ENCODE assay signal across 19 cellular contexts in genomic region chr7:20776942-20777341, GRCh38. TPM values are rescaled to one million over a fixed set of nuclear protein-coding genes. Genes with fewer than 3 reads are reported as not detected.
A peak's percentile ranks its signal among the peaks of the same experiment; 100 is the strongest.
DNase-seq lines count a peak whose midpoint lies in the region; TF ChIP-seq lines count a peak whose summit lies in the region.
"Had no signal": no experiment of that assay in that cellular context is flagged by ENCODE, and none has a peak within 500 bp of the region (broad histone marks: within the 10 kb centered on the region; RNA-seq: fewer than 3 reads in every experiment).

No MANE protein-coding gene starts in this region.

- 20 to 23% methylated on average over 8 to 9 of the region's 10 CpGs for WGBS in esophagus squamous epithelium, 2 donors

- no peaks in the 10 kb centered on the region for H3K9me3 ChIP-seq in HUES48 (ENCODE audit: control insufficient read depth, insufficient read depth, low read length)
- H3K9me3 ChIP-seq in neural cell (ENCODE audit: low read length) = no peaks in the 10 kb centered on the region
- H3K9me3 ChIP-seq in esophagus squamous epithelium = no peaks in the 10 kb centered on the region
- H3K9me3 ChIP-seq: suprapubic skin had no signal

- no peaks in the 10 kb centered on the region for H3F3A ChIP-seq in neural cell (ENCODE audit: insufficient read depth, low read length, poor library complexity, severe bottlenecking)

- H3K27ac Mint-ChIP-seq in glutamatergic neuron (ENCODE audit: unreplicated experiment) = no peak overlapping the region

- H3K4me3 Mint-ChIP-seq in glutamatergic neuron (ENCODE audit: unreplicated experiment) = peak overlapping the region; percentile 90

- TF ChIP-seq CTCF in glutamatergic neuron (IDR thresholded peaks at IDR 0.05; ENCODE audit: partially characterized antibody, unreplicated experiment) = no peak
- TF ChIP-seq CTCF in neural cell (IDR thresholded peaks at IDR 0.05; ENCODE audit: poor library complexity, severe bottlenecking) = no peak
- TF ChIP-seq CTCF in esophagus squamous epithelium (IDR thresholded peaks at IDR 0.05) = no peak

- no peak overlapping the region for H3K9ac ChIP-seq in HUES48 (ENCODE audit: low read depth, low read length)
- no peak overlapping the region for H3K9ac ChIP-seq in neural cell (ENCODE audit: low read length)
- H3K9ac ChIP-seq: parathyroid adenoma had no signal

- peaks cover 1% of the 10 kb centered on the region for H3K9me3 Mint-ChIP-seq in glutamatergic neuron (ENCODE audit: unreplicated experiment)

- H4K20me1 ChIP-seq in neural cell (ENCODE audit: insufficient read depth) = no peaks in the 10 kb centered on the region

- H3K4me1 ChIP-seq in HUES48 (ENCODE audit: control insufficient read depth, insufficient read depth, low read length) (peaks cover 58% of the 10 kb centered on the region), esophagus squamous epithelium (peaks cover 7 to 19% (median 8%) of the 10 kb centered on the region in 3 donors)
- H3K4me1 ChIP-seq: parathyroid adenoma had no signal

- no peak for TF ChIP-seq POLR2A in esophagus squamous epithelium (IDR thresholded peaks at IDR 0.05)

- intact Hi-C loops in esophagus squamous epithelium (cut with DNase I) = loop anchor here (10.0 kb wide), 1 partner anchor 988 kb away; no protein-coding TSS in a partner anchor

- no peaks in the 10 kb centered on the region for H3K36me3 ChIP-seq in HUES48 (ENCODE audit: control insufficient read depth, insufficient read depth, low read length)
- no peaks in the 10 kb centered on the region for H3K36me3 ChIP-seq in neural cell (ENCODE audit: insufficient read depth, low read length)
- no peaks in the 10 kb centered on the region for H3K36me3 ChIP-seq in esophagus squamous epithelium
- H3K36me3 ChIP-seq: suprapubic skin, WERI-Rb-1 had no signal

- no peaks in the 10 kb centered on the region for H3K9me2 ChIP-seq in neural cell (ENCODE audit: insufficient read depth, low read length)

- peaks cover 32% of the 10 kb centered on the region for H3K79me2 ChIP-seq in neural cell (replicated peaks; ENCODE audit: insufficient read depth, low read length)
- H3K79me2 ChIP-seq: parathyroid adenoma had no signal

- DNase-seq in ELF-1 (ENCODE audit: low read depth, low spot score) (peak; percentile 59), glutamatergic neuron (no peak), NCI-H2171 treated with DMSO at 0.1 percent for 48 hours (lab: John Stamatoyannopoulos, UW) (no peak), medulla oblongata (ENCODE audit: extremely low spot score) (no peak), esophagus squamous epithelium (lab: John Stamatoyannopoulos, UW) (no peak)
- DNase-seq: activated CD8-positive, alpha-beta T cell treated with anti-CD3 and anti-CD28 coated beads, Interleukin-2, amount 10 ng/mL, durations not matched to agents 7 days and 5 days; AML-193; GDM1; NCI-H1092 treated with DMSO at 0.1 percent for 48 hours; OCI-M1; stimulated activated CD4-positive, alpha-beta T cell treated with anti-CD3 and anti-CD28 coated beads, Interleukin-2, amount 100 ng/mL, for 48 hours; WERI-Rb-1 had no signal

- peaks cover 3% of the 10 kb centered on the region for H3K4me1 Mint-ChIP-seq in glutamatergic neuron (ENCODE audit: low read depth, unreplicated experiment)

- no peaks in the 10 kb centered on the region for H3K36me3 Mint-ChIP-seq in glutamatergic neuron (ENCODE audit: unreplicated experiment)

- no peak overlapping the region for H3K4me2 ChIP-seq in neural cell (ENCODE audit: low read length)

- H3K27me3 Mint-ChIP-seq in glutamatergic neuron (ENCODE audit: unreplicated experiment) = peaks cover 14% of the 10 kb centered on the region

- no peak overlapping the region for H2AFZ ChIP-seq in neural cell (ENCODE audit: low read depth, low read length)
- H2AFZ ChIP-seq: parathyroid adenoma had no signal

- H3K27ac ChIP-seq in HUES48 (ENCODE audit: low read depth, low read length) = peak overlapping the region; percentile 41
- H3K27ac ChIP-seq in neural cell (ENCODE audit: low read length) = no peak overlapping the region
- H3K27ac ChIP-seq in esophagus squamous epithelium = no peak overlapping the region
- H3K27ac ChIP-seq: parathyroid adenoma, skin epidermis, suprapubic skin, WERI-Rb-1 had no signal

- H3K4me3 ChIP-seq in HUES48 (ENCODE audit: low read depth, low read length) = peak overlapping the region; percentile 68
- peak overlapping the region; percentile 26 for H3K4me3 ChIP-seq in neural cell (ENCODE audit: low read length)
- H3K4me3 ChIP-seq in esophagus squamous epithelium = no peak overlapping the region

- TF ChIP-seq EP300 in neural cell (conservative IDR thresholded peaks at IDR 0.05; ENCODE audit: poor library complexity, severe bottlenecking) = no peak

- H3K27me3 ChIP-seq in HUES48 (ENCODE audit: control insufficient read depth, insufficient read depth, low read length) (peaks cover 59% of the 10 kb centered on the region), neural cell (ENCODE audit: insufficient read depth, low read depth, low read length) (peaks cover 25% of the 10 kb centered on the region), esophagus squamous epithelium (peaks cover 8 to 99% (median 28%) of the 10 kb centered on the region in 4 donors)

- TF ChIP-seq RAD21 in neural cell (conservative IDR thresholded peaks at IDR 0.05) = no peak

TF ChIP-seq in neural cell, 6 proteins besides CTCF, POLR2A, EP300 and RAD21:
- no peak for TF ChIP-seq SMC3 (conservative IDR thresholded peaks at IDR 0.05; ENCODE audit: poor library complexity)
- TF ChIP-seq, protein P1, sequence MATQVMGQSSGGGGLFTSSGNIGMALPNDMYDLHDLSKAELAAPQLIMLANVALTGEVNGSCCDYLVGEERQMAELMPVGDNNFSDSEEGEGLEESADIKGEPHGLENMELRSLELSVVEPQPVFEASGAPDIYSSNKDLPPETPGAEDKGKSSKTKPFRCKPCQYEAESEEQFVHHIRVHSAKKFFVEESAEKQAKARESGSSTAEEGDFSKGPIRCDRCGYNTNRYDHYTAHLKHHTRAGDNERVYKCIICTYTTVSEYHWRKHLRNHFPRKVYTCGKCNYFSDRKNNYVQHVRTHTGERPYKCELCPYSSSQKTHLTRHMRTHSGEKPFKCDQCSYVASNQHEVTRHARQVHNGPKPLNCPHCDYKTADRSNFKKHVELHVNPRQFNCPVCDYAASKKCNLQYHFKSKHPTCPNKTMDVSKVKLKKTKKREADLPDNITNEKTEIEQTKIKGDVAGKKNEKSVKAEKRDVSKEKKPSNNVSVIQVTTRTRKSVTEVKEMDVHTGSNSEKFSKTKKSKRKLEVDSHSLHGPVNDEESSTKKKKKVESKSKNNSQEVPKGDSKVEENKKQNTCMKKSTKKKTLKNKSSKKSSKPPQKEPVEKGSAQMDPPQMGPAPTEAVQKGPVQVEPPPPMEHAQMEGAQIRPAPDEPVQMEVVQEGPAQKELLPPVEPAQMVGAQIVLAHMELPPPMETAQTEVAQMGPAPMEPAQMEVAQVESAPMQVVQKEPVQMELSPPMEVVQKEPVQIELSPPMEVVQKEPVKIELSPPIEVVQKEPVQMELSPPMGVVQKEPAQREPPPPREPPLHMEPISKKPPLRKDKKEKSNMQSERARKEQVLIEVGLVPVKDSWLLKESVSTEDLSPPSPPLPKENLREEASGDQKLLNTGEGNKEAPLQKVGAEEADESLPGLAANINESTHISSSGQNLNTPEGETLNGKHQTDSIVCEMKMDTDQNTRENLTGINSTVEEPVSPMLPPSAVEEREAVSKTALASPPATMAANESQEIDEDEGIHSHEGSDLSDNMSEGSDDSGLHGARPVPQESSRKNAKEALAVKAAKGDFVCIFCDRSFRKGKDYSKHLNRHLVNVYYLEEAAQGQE (IDR thresholded peaks at IDR 0.05; ENCODE audit: borderline replicate concordance) = no peak
- TF ChIP-seq MXI1 (conservative IDR thresholded peaks at IDR 0.05; ENCODE audit: poor library complexity, severe bottlenecking) = no peak
- no peak for TF ChIP-seq TAF1 (IDR thresholded peaks at IDR 0.05; ENCODE audit: low read depth)
- no peak for TF ChIP-seq POLR2AphosphoS5 (IDR thresholded peaks at IDR 0.05)
- no peak for TF ChIP-seq EZH2 (IDR thresholded peaks at IDR 0.05; ENCODE audit: borderline replicate concordance, insufficient read depth, low read length, poor library complexity, severe bottlenecking)

RNA-seq across cellular contexts. Expression of gene SP8, which starts 9.7 kb away (rescaled TPM):
- total RNA-seq in glutamatergic neuron (ENCODE audit: unreplicated experiment) (not detected), esophagus squamous epithelium (not detected)
- 8.4 and 8.7 TPM in 2 replicates for polyA plus RNA-seq in neural cell
- 15.6 TPM in 2 replicates for polyA minus RNA-seq in neural cell
- total RNA-seq: activated CD8-positive, alpha-beta T cell treated with anti-CD3 and anti-CD28 coated beads, Interleukin-2, amount 10 ng/mL, durations not matched to agents 7 days and 5 days; mucosa of gallbladder; T-helper 1 cell treated with Interleukin-12 subunit alpha and Interleukin-12 subunit beta and Interleukin-4 antibody, amounts not matched to agents 30 ng/mL and 1 ng/mL, for 36 hours had no signal

Comparison
In these comparisons a context has a peak if more than half of its experiments do, and no peak if none do; other contexts are left out.
1. H3K4me3 ChIP-seq: peak in HUES48 (single experiment) and neural cell (single experiment); none in esophagus squamous epithelium (0 of 4).